16 cellular contexts compared by ENCODE assay signal in the genomic region with DNA sequence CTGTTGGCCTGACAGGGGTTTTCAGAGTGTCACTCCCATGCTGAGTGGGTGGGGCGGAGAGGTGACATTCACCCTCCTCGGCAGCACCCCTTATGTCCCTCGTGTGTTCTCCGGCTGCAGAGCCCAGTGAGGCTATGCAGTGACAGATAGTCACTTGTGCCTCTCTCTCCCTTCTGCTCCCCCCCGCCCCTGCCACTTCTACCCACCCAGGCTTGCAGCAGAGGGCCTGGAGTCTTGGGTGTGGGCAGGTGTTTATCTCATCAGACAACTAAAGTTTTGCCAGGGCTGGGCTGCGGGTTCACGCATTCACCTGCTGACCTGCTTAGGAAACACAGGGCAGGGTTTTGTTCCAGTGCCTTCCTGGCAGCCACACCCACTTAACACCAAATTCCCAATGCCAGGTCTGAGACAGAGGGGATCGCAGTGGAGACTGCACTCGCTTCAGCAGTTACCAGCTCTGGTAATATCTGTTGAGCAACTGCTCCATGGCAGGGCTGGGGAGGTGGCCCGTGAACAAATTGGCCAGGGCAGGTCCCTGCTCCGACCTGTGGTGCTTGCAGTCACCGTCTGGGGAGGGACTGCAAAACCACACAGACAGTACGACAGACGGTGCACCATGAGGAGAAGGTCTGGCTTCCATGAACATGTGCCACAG. TPM values are rescaled to one million over a fixed set of nuclear protein-coding genes. Genes with fewer than 3 reads are reported as not detected.
DNase-seq lines count a peak whose midpoint lies in the region; ATAC-seq and TF ChIP-seq lines count a peak whose summit lies in the region.
"Had no signal": no experiment of that assay in that cellular context is flagged by ENCODE, and none has a peak within 500 bp of the region (broad histone marks: within the 10 kb centered on the region; RNA-seq: fewer than 3 reads in every experiment).

No MANE protein-coding gene starts in this region.

- peak; percentile 68 for TF ChIP-seq POLR2A in right lobe of liver (IDR thresholded peaks at IDR 0.05)
- no peak for TF ChIP-seq POLR2A in GM18505 (IDR thresholded peaks at IDR 0.05; ENCODE audit: borderline replicate concordance, extremely low read depth, insufficient read depth, insufficient read length)

- peaks cover 0 to 8% (median 4%) of the 10 kb centered on the region in 4 donors for H3K4me1 ChIP-seq in right lobe of liver

- ATAC-seq in WTC11 (no peak), right lobe of liver (peak; percentile 81 to 86 (median 83)), GM18505 (IDR thresholded peaks at IDR 0.05; ENCODE audit: unreplicated experiment) (no peak), HG03135 (IDR thresholded peaks at IDR 0.05; ENCODE audit: unreplicated experiment) (no peak)
- ATAC-seq in stimulated activated memory B cell treated with anti-CD40 and anti-IgM and Interleukin-4, amounts not matched to agents 10 μg/mL and 1 μg/mL and 100 μg/mL, for 72 hours: peak; percentile 35

- H3K9me3 ChIP-seq in right lobe of liver: no peaks in the 10 kb centered on the region
- H3K9me3 ChIP-seq: ovary, thoracic aorta had no signal

- 28% methylated on average over 7 of the region's 14 CpGs for WGBS in right lobe of liver (ENCODE audit: insufficient coverage, low coverage, low lambda C conversion rate, missing lambda C conversion rate)

- CTCF ChIA-PET in WTC11 (lab: Charles Lee): interaction anchor here (0.6 to 5.3 kb wide), 13 partner anchors 9 to 232 kb away, joined by 3 to 54 read pairs (median 5); a partner anchor contains a TSS

- DNase-seq in NCI-H1694 (lab: John Stamatoyannopoulos, UW): peak; percentile 26
- DNase-seq in WTC11 (ENCODE audit: low spot score): no peak
- DNase-seq in right lobe of liver: peak; percentile 68 to 84 (median 71)
- DNase-seq in SHP77 treated with DMSO at 0.1 percent for 48 hours (lab: John Stamatoyannopoulos, UW): no peak
- DNase-seq: activated B cell treated with CpG ODN at 0.5 μM for 24 hours, amniotic stem cell, foreskin fibroblast, GM23248, NCI-H1092, ovary, SIG-M5 had no signal

- no peak overlapping the region for H3K4me3 Mint-ChIP-seq in WTC11
- no peak overlapping the region for H3K4me3 Mint-ChIP-seq in stimulated activated memory B cell treated with anti-CD40 and anti-IgM and Interleukin-4, amounts not matched to agents 10 μg/mL and 1 μg/mL and 100 μg/mL, for 72 hours
- H3K4me3 Mint-ChIP-seq: activated B cell treated with CpG ODN at 0.5 μM for 24 hours; T-helper 1 cell treated with Interleukin-12 subunit alpha and Interleukin-12 subunit beta and Interleukin-4 antibody, amounts not matched to agents 30 μg/mL and 1 μg/mL, for 36 hours had no signal

- POLR2A ChIA-PET in WTC11 (lab: Charles Lee): interaction anchor here (0.9 to 1.2 kb wide), 2 partner anchors 19 to 99 kb away, joined by 3 read pairs; no protein-coding TSS in a partner anchor

- peaks cover 78% of the 10 kb centered on the region for H3K4me1 Mint-ChIP-seq in WTC11
- H3K4me1 Mint-ChIP-seq in stimulated activated memory B cell treated with anti-CD40 and anti-IgM and Interleukin-4, amounts not matched to agents 10 μg/mL and 1 μg/mL and 100 μg/mL, for 72 hours: peaks cover 32% of the 10 kb centered on the region

- peak overlapping the region; percentile 7 to 48 (median 23) for H3K4me3 ChIP-seq in right lobe of liver
- H3K4me3 ChIP-seq: GM23248, ovary, thoracic aorta had no signal

- peak overlapping the region; percentile 73; the same call in 1 of the 2 replicates for H3K27ac Mint-ChIP-seq in WTC11
- peak overlapping the region; percentile 22 for H3K27ac Mint-ChIP-seq in stimulated activated memory B cell treated with anti-CD40 and anti-IgM and Interleukin-4, amounts not matched to agents 10 μg/mL and 1 μg/mL and 100 μg/mL, for 72 hours
- H3K27ac Mint-ChIP-seq: activated B cell treated with CpG ODN at 0.5 μM for 24 hours; T-helper 1 cell treated with Interleukin-12 subunit alpha and Interleukin-12 subunit beta and Interleukin-4 antibody, amounts not matched to agents 30 μg/mL and 1 μg/mL, for 36 hours had no signal

- no peaks in the 10 kb centered on the region for H3K36me3 ChIP-seq in right lobe of liver
- H3K36me3 ChIP-seq: ovary, thoracic aorta had no signal

- TF ChIP-seq CTCF in WTC11 (IDR thresholded peaks at IDR 0.05) (no peak), right lobe of liver (IDR thresholded peaks at IDR 0.05) (no peak)

- peak overlapping the region; percentile 54 to 82 (median 61) for H3K27ac ChIP-seq in right lobe of liver
- H3K27ac ChIP-seq: GM23248, ovary, thoracic aorta had no signal

- intact Hi-C loops in right lobe of liver (cut with DNase I): no loop called here

- no peaks in the 10 kb centered on the region for H3K9me3 Mint-ChIP-seq in WTC11
- no peaks in the 10 kb centered on the region for H3K9me3 Mint-ChIP-seq in stimulated activated memory B cell treated with anti-CD40 and anti-IgM and Interleukin-4, amounts not matched to agents 10 μg/mL and 1 μg/mL and 100 μg/mL, for 72 hours
- H3K9me3 Mint-ChIP-seq: activated B cell treated with CpG ODN at 0.5 μM for 24 hours; T-helper 1 cell treated with Interleukin-12 subunit alpha and Interleukin-12 subunit beta and Interleukin-4 antibody, amounts not matched to agents 30 μg/mL and 1 μg/mL, for 36 hours had no signal

- no peaks in the 10 kb centered on the region for H3K27me3 ChIP-seq in right lobe of liver
- H3K27me3 ChIP-seq: ovary had no signal

- no peaks in the 10 kb centered on the region for H3K27me3 Mint-ChIP-seq in WTC11 (ENCODE audit: low read depth)
- no peaks in the 10 kb centered on the region for H3K27me3 Mint-ChIP-seq in stimulated activated memory B cell treated with anti-CD40 and anti-IgM and Interleukin-4, amounts not matched to agents 10 μg/mL and 1 μg/mL and 100 μg/mL, for 72 hours
- H3K27me3 Mint-ChIP-seq: activated B cell treated with CpG ODN at 0.5 μM for 24 hours had no signal

- no peaks in the 10 kb centered on the region for H3K36me3 Mint-ChIP-seq in WTC11
- H3K36me3 Mint-ChIP-seq in stimulated activated memory B cell treated with anti-CD40 and anti-IgM and Interleukin-4, amounts not matched to agents 10 μg/mL and 1 μg/mL and 100 μg/mL, for 72 hours: no peaks in the 10 kb centered on the region

TF ChIP-seq in WTC11, 78 proteins besides CTCF, POLR2A, EP300 and RAD21:
- TF ChIP-seq GRHL2 (CRISPR knock-in tag; IDR thresholded peaks at IDR 0.05; ENCODE audit: insufficient replicate concordance, severe bottlenecking) (no peak), ETV6 (CRISPR knock-in tag; IDR thresholded peaks at IDR 0.05) (0 out of 2 replicates have a peak, but pooled peaks have one; percentile 42), ZNF121 (CRISPR knock-in tag; IDR thresholded peaks at IDR 0.05) (no peak)
- TF ChIP-seq, protein P1, sequence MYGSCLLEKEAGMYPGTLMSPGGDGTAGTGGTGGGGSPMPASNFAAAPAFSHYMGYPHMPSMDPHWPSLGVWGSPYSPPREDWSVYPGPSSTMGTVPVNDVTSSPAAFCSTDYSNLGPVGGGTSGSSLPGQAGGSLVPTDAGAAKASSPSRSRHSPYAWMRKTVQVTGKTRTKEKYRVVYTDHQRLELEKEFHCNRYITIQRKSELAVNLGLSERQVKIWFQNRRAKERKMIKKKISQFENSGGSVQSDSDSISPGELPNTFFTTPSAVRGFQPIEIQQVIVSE (CRISPR knock-in tag; IDR thresholded peaks at IDR 0.05; ENCODE audit: borderline replicate concordance): no peak
- TF ChIP-seq, protein P2, sequence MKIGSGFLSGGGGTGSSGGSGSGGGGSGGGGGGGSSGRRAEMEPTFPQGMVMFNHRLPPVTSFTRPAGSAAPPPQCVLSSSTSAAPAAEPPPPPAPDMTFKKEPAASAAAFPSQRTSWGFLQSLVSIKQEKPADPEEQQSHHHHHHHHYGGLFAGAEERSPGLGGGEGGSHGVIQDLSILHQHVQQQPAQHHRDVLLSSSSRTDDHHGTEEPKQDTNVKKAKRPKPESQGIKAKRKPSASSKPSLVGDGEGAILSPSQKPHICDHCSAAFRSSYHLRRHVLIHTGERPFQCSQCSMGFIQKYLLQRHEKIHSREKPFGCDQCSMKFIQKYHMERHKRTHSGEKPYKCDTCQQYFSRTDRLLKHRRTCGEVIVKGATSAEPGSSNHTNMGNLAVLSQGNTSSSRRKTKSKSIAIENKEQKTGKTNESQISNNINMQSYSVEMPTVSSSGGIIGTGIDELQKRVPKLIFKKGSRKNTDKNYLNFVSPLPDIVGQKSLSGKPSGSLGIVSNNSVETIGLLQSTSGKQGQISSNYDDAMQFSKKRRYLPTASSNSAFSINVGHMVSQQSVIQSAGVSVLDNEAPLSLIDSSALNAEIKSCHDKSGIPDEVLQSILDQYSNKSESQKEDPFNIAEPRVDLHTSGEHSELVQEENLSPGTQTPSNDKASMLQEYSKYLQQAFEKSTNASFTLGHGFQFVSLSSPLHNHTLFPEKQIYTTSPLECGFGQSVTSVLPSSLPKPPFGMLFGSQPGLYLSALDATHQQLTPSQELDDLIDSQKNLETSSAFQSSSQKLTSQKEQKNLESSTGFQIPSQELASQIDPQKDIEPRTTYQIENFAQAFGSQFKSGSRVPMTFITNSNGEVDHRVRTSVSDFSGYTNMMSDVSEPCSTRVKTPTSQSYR (CRISPR knock-in tag; IDR thresholded peaks at IDR 0.05): no peak
- TF ChIP-seq, protein P3, sequence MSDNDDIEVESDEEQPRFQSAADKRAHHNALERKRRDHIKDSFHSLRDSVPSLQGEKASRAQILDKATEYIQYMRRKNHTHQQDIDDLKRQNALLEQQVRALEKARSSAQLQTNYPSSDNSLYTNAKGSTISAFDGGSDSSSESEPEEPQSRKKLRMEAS (CRISPR knock-in tag; IDR thresholded peaks at IDR 0.05): 0 out of 2 replicates have a peak, but pooled peaks have one; percentile 33

RNA-seq across cellular contexts. Expression of a gene that starts 50.5 kb away (rescaled TPM):
- total RNA-seq in WTC11 (2021) (20.0 to 22.3 TPM (median 21.6 TPM) in 3 replicates), right lobe of liver (10 to 100 TPM in 2 of 6 experiments, 1 to 10 TPM in 4; 5.3 to 25.8 (median 8.8) TPM)

Comparison
In these comparisons a context has a peak if more than half of its experiments do, and no peak if none do; other contexts are left out.
1. DNase-seq: peak in NCI-H1694 (single experiment) and right lobe of liver (3 of 3); none in WTC11 (single experiment) and SHP77 treated with DMSO at 0.1 percent for 48 hours (single experiment).
2. ATAC-seq: peak in right lobe of liver (4 of 4) and stimulated activated memory B cell treated with anti-CD40 and anti-IgM and Interleukin-4, amounts not matched to agents 10 μg/mL and 1 μg/mL and 100 μg/mL, for 72 hours (single experiment); none in WTC11 (single experiment), GM18505 (single experiment) and HG03135 (single experiment).